ENCODE assay signal across 15 cellular contexts in the genomic region with DNA sequence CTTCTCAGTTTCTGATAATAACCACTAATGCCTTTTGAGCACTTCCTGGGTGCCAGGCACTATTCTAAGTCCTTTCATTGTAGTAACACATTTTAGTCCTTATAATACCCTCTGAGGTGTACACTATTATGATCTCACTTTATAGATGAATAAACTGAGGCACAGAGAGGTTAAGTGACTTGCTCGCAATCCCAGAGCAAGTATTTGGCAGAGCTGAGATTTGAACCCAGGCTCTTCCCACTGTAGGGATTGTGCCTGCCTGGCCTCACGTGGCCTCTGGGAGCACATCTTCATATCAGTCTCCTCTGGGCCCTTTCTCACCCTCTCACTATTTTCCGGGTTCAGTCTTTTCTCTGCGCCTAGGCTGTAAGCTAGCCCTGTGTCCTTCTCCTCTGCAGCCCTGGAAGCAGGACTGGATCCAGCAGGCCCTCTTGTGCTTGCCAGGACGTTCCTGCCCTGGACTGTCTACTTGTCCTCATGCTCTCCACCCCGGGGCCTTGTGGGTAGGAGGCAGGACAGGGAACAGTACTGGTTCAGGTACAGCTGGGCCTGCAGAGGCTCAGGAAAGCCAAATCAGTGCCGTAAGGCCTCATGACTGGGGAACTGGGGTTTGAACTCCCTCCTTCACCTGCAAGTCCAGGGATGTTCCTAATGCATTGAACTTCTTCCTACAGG.
"Had no signal": no experiment of that assay in that cellular context is flagged by ENCODE, and none has a peak within 500 bp of the region (broad histone marks: within the 10 kb centered on the region; RNA-seq: fewer than 3 reads in every experiment).

No MANE protein-coding gene starts in this region.

- H3K4me1 Mint-ChIP-seq: activated CD4-positive, alpha-beta T cell treated with anti-CD3 and anti-CD28 coated beads, Interleukin-2, amount 10 ng/mL, durations not matched to agents 7 days and 5 days; activated naive CD4-positive, alpha-beta T cell treated with anti-CD3 and anti-CD28 coated beads, Interleukin-2, amount 50 U/mL, for 24 hours; memory B cell had no signal

- H3K4me1 ChIP-seq: upper lobe of left lung had no signal

- H3K27me3 Mint-ChIP-seq: activated naive CD4-positive, alpha-beta T cell treated with anti-CD3 and anti-CD28 coated beads, Interleukin-2, amount 50 U/mL, for 24 hours had no signal

- H3K36me3 ChIP-seq: upper lobe of left lung had no signal

- H3K9me3 Mint-ChIP-seq: activated CD4-positive, alpha-beta T cell treated with anti-CD3 and anti-CD28 coated beads, Interleukin-2, amount 10 ng/mL, durations not matched to agents 7 days and 5 days; activated naive CD4-positive, alpha-beta T cell treated with anti-CD3 and anti-CD28 coated beads, Interleukin-2, amount 50 U/mL, for 24 hours; activated T-helper 2 cell treated with anti-CD3 and anti-CD28 coated beads, Interferon-gamma antibody, Interleukin-2, Interleukin-4, amounts not matched to agents 10 μg/mL and 5 μg/mL and 100 μg/mL, durations not matched to agents 14 hours and 24 hours and 36 hours; memory B cell; natural killer cell treated with Interleukin-12 subunit alpha and Interleukin-12 subunit beta and Interleukin-15 and Interleukin-18, amount 100 ng/mL, for 72 hours; stimulated activated naive CD8-positive, alpha-beta T cell treated with anti-CD3 and anti-CD28 coated beads, Interleukin-15, Interleukin-2, amounts not matched to agents 100 ng/mL and 50 ng/mL, for 24 hours; T-helper 1 cell treated with Interleukin-12 subunit alpha and Interleukin-12 subunit beta and Interleukin-4 antibody, amounts not matched to agents 30 μg/mL and 1 μg/mL, for 36 hours; WTC11 had no signal

- H3K36me3 Mint-ChIP-seq: activated naive CD4-positive, alpha-beta T cell treated with anti-CD3 and anti-CD28 coated beads, Interleukin-2, amount 50 U/mL, for 24 hours; memory B cell; natural killer cell treated with Interleukin-12 subunit alpha and Interleukin-12 subunit beta and Interleukin-15 and Interleukin-18, amount 100 ng/mL, for 72 hours; WTC11 had no signal

- H3K27ac Mint-ChIP-seq: activated CD4-positive, alpha-beta T cell treated with anti-CD3 and anti-CD28 coated beads, Interleukin-2, amount 10 ng/mL, durations not matched to agents 7 days and 5 days; activated naive CD4-positive, alpha-beta T cell treated with anti-CD3 and anti-CD28 coated beads, Interleukin-2, amount 50 U/mL, for 24 hours; activated T-helper 2 cell treated with anti-CD3 and anti-CD28 coated beads, Interferon-gamma antibody, Interleukin-2, Interleukin-4, amounts not matched to agents 10 μg/mL and 5 μg/mL and 100 μg/mL, durations not matched to agents 14 hours and 24 hours and 36 hours; memory B cell; natural killer cell treated with Interleukin-12 subunit alpha and Interleukin-12 subunit beta and Interleukin-15 and Interleukin-18, amount 100 ng/mL, for 72 hours; stimulated activated naive CD8-positive, alpha-beta T cell treated with anti-CD3 and anti-CD28 coated beads, Interleukin-15, Interleukin-2, amounts not matched to agents 100 ng/mL and 50 ng/mL, for 24 hours; T-helper 1 cell treated with Interleukin-12 subunit alpha and Interleukin-12 subunit beta and Interleukin-4 antibody, amounts not matched to agents 30 μg/mL and 1 μg/mL, for 36 hours; WTC11 had no signal

- DNase-seq: activated CD4-positive, alpha-beta T cell treated with anti-CD3 and anti-CD28 coated beads, Interleukin-2, amount 10 ng/mL, durations not matched to agents 7 days and 5 days; activated CD8-positive, alpha-beta memory T cell treated with anti-CD3 and anti-CD28 coated beads for 24 hours; body of pancreas; effector memory CD4-positive, alpha-beta T cell; hippocampal formation; kidney glomerular epithelial cell; stimulated activated CD4-positive, alpha-beta T cell treated with anti-CD3 and anti-CD28 coated beads, Interleukin-2, amount 100 ng/mL, for 48 hours; upper lobe of left lung had no signal

- H3K27me3 ChIP-seq: body of pancreas, upper lobe of left lung had no signal

- H3K4me3 Mint-ChIP-seq: activated CD4-positive, alpha-beta T cell treated with anti-CD3 and anti-CD28 coated beads, Interleukin-2, amount 10 ng/mL, durations not matched to agents 7 days and 5 days; activated naive CD4-positive, alpha-beta T cell treated with anti-CD3 and anti-CD28 coated beads, Interleukin-2, amount 50 U/mL, for 24 hours; memory B cell; natural killer cell treated with Interleukin-12 subunit alpha and Interleukin-12 subunit beta and Interleukin-15 and Interleukin-18, amount 100 ng/mL, for 72 hours; stimulated activated naive CD8-positive, alpha-beta T cell treated with anti-CD3 and anti-CD28 coated beads, Interleukin-15, Interleukin-2, amounts not matched to agents 100 ng/mL and 50 ng/mL, for 24 hours; T-helper 1 cell treated with Interleukin-12 subunit alpha and Interleukin-12 subunit beta and Interleukin-4 antibody, amounts not matched to agents 30 μg/mL and 1 μg/mL, for 36 hours; WTC11 had no signal

- ATAC-seq: body of pancreas; natural killer cell treated with Interleukin-12 subunit alpha and Interleukin-12 subunit beta and Interleukin-15 and Interleukin-18, amount 100 ng/mL, for 72 hours; WTC11 had no signal

- H3K4me3 ChIP-seq: body of pancreas, upper lobe of left lung had no signal

- H3K9me3 ChIP-seq: body of pancreas, upper lobe of left lung had no signal

- H3K27ac ChIP-seq: body of pancreas, upper lobe of left lung had no signal
